ENCODE assay signal across 1 cellular context in genomic region chr12:46402861-46403731, GRCh38.
TF ChIP-seq lines count a peak whose summit lies in the region.

No MANE protein-coding gene starts in this region.

TF ChIP-seq in HepG2, 621 proteins besides CTCF, POLR2A, EP300 and RAD21 (continued from another document):
- 0 out of 2 replicates have a peak, but pooled peaks have one; percentile 12 for TF ChIP-seq PAXIP1 (CRISPR knock-in tag; conservative IDR thresholded peaks at IDR 0.05)
- no peak for TF ChIP-seq FOXP1 (IDR thresholded peaks at IDR 0.05)
- peak; percentile 36; the same call in 1 of the 2 replicates for TF ChIP-seq FOXP1 (CRISPR knock-in tag; IDR thresholded peaks at IDR 0.05)
- no peak for TF ChIP-seq FOXA1 (IDR thresholded peaks at IDR 0.05)
- peak; percentile 45; the same call in 1 of the 2 replicates for TF ChIP-seq FOXA1 (CRISPR knock-in tag; IDR thresholded peaks at IDR 0.05)
- TF ChIP-seq PRDM10 (CRISPR knock-in tag; IDR thresholded peaks at IDR 0.05; ENCODE audit: low read depth): peak; percentile 76; the same call in 1 of the 2 replicates
- no peak for TF ChIP-seq ATF3 (CRISPR knock-in tag; IDR thresholded peaks at IDR 0.05)
- peak; percentile 46; the same call in 1 of the 2 replicates for TF ChIP-seq FOXA3 (CRISPR knock-in tag; IDR thresholded peaks at IDR 0.05)
- peak; percentile 32; the same call in 1 of the 2 replicates for TF ChIP-seq ARID5B (CRISPR knock-in tag; IDR thresholded peaks at IDR 0.05)
- TF ChIP-seq FOXM1 (CRISPR knock-in tag; IDR thresholded peaks at IDR 0.05): no peak
- TF ChIP-seq MED1 (CRISPR knock-in tag; IDR thresholded peaks at IDR 0.05): peak; percentile 54; the same call in 1 of the 2 replicates
